ENCODE assay signal across 25 cellular contexts in genomic region chr2:105387225-105387624, GRCh38. TPM values are rescaled to one million over a fixed set of nuclear protein-coding genes. Genes with fewer than 3 reads are reported as not detected.
DNase-seq lines count a peak whose midpoint lies in the region; ATAC-seq and TF ChIP-seq lines count a peak whose summit lies in the region.
"Had no signal": no experiment of that assay in that cellular context is flagged by ENCODE, and none has a peak within 500 bp of the region (broad histone marks: within the 10 kb centered on the region; RNA-seq: fewer than 3 reads in every experiment).

No MANE protein-coding gene starts in this region.

- H3K27ac Mint-ChIP-seq in HFFc6 = peak overlapping the region; percentile 84
- H3K27ac Mint-ChIP-seq: activated B cell treated with CpG ODN at 0.5 μM for 24 hours; activated CD8-positive, alpha-beta T cell treated with anti-CD3 and anti-CD28 coated beads, Interleukin-2, amount 10 ng/mL, durations not matched to agents 7 days and 5 days; activated naive CD8-positive, alpha-beta T cell; memory B cell; T-helper 17 cell had no signal

- CTCF ChIA-PET in RWPE1 (lab: Yijun Ruan, JAX) = interaction anchor here (0.6 to 0.9 kb wide), 2 partner anchors 16 to 136 kb away, joined by 3 read pairs; no protein-coding TSS in a partner anchor

- H3K4me3 Mint-ChIP-seq in HFFc6 = peak overlapping the region; percentile 43
- H3K4me3 Mint-ChIP-seq: activated B cell treated with CpG ODN at 0.5 μM for 24 hours; activated CD8-positive, alpha-beta T cell treated with anti-CD3 and anti-CD28 coated beads, Interleukin-2, amount 10 ng/mL, durations not matched to agents 7 days and 5 days; activated naive CD8-positive, alpha-beta T cell; memory B cell; neural crest cell; T-helper 17 cell had no signal

- no peak for ATAC-seq in GM18861 (IDR thresholded peaks at IDR 0.05; ENCODE audit: unreplicated experiment)
- ATAC-seq: activated CD8-positive, alpha-beta T cell treated with anti-CD3 and anti-CD28 coated beads, Interleukin-2, amount 10 ng/mL, durations not matched to agents 7 days and 5 days; stimulated activated naive CD8-positive, alpha-beta T cell treated with anti-CD3 and anti-CD28 coated beads, Interleukin-15, Interleukin-2, amounts not matched to agents 100 U/mL and 50 U/mL, for 24 hours; T-helper 17 cell had no signal

- peaks cover 74% of the 10 kb centered on the region for H3K36me3 Mint-ChIP-seq in HFFc6 (ENCODE audit: low read depth)
- H3K36me3 Mint-ChIP-seq: activated naive CD8-positive, alpha-beta T cell; memory B cell had no signal

- peaks cover 70% of the 10 kb centered on the region for H3K4me1 Mint-ChIP-seq in HFFc6 (ENCODE audit: low read depth)
- H3K4me1 Mint-ChIP-seq: activated B cell treated with CpG ODN at 0.5 μM for 24 hours, memory B cell, neural crest cell, T-helper 17 cell had no signal

- POLR2A ChIA-PET in RWPE1 (lab: Yijun Ruan, JAX; ENCODE audit: low non-redundant PET) = interaction anchor here (1.0 kb wide), 1 partner anchor 12 kb away, joined by 3 read pairs; the partner anchor contains the start of gene FHL2

- peak overlapping the region; percentile 40 for H3K27ac ChIP-seq in RWPE1
- H3K27ac ChIP-seq in left ventricle myocardium inferior (replicated peaks) = peak overlapping the region; percentile 85
- H3K27ac ChIP-seq: HL-60 had no signal

- peaks cover 40% of the 10 kb centered on the region for H3K36me3 ChIP-seq in left ventricle myocardium inferior

- peaks cover 4% of the 10 kb centered on the region; the same call in 1 of the 2 replicates for H3K27me3 Mint-ChIP-seq in HFFc6 (ENCODE audit: insufficient read depth)
- H3K27me3 Mint-ChIP-seq: activated naive CD8-positive, alpha-beta T cell had no signal

- H3K4me3 ChIP-seq in left ventricle myocardium inferior = no peak overlapping the region
- H3K4me3 ChIP-seq: HAP-1 had no signal

- intact Hi-C loops in left ventricle myocardium inferior (cut with micrococcal nuclease) (no loop called here), posterior vena cava (cut with DNase I) (no loop called here)

- no peaks in the 10 kb centered on the region for H3K27me3 ChIP-seq in left ventricle myocardium inferior (ENCODE audit: low read depth)

- no peak for DNase-seq in HFFc6
- peak; percentile 58 for DNase-seq in RWPE1 (ENCODE audit: low spot score)
- no peak for DNase-seq in left ventricle myocardium inferior
- peak; percentile 24 for DNase-seq in posterior vena cava (ENCODE audit: low spot score)
- no peak for DNase-seq in stimulated activated naive CD4-positive, alpha-beta T cell (lab: John Stamatoyannopoulos, UW)
- DNase-seq in NAMALWA (ENCODE audit: low spot score) = no peak
- DNase-seq in DMS79 treated with DMSO at 0.1 percent for 48 hours (lab: John Stamatoyannopoulos, UW) = no peak
- DNase-seq: activated B cell treated with CpG ODN at 0.5 μM for 24 hours; activated CD8-positive, alpha-beta T cell treated with anti-CD3 and anti-CD28 coated beads, Interleukin-2, amount 10 ng/mL, durations not matched to agents 7 days and 5 days; activated T-cell treated with anti-CD3 and anti-CD28 coated beads, Interleukin-2, amount 50 U/mL, for 48 hours; effector CD4-positive, alpha-beta T cell; EL; islet precursor cell; NCI-H1048; NCI-H2029 treated with DMSO at 0.1 percent for 48 hours; NCI-H446 treated with DMSO at 0.1 percent for 48 hours; retina; stimulated activated naive CD8-positive, alpha-beta T cell treated with anti-CD3 and anti-CD28 coated beads, Interleukin-15, Interleukin-2, amounts not matched to agents 100 U/mL and 50 U/mL, for 24 hours; T-helper 17 cell had no signal

- peaks cover 99% of the 10 kb centered on the region for H3K4me1 ChIP-seq in left ventricle myocardium inferior
- H3K4me1 ChIP-seq: HAP-1 had no signal

- no peaks in the 10 kb centered on the region for H3K9me3 ChIP-seq in left ventricle myocardium inferior (replicated peaks)
- H3K9me3 ChIP-seq: HAP-1 had no signal

- no peaks in the 10 kb centered on the region for H3K9me3 Mint-ChIP-seq in HFFc6
- H3K9me3 Mint-ChIP-seq: activated B cell treated with CpG ODN at 0.5 μM for 24 hours, neural crest cell had no signal

- TF ChIP-seq CTCF in HFFc6 (IDR thresholded peaks at IDR 0.05) (no peak), RWPE1 (conservative IDR thresholded peaks at IDR 0.05; ENCODE audit: low read depth) (no peak), left ventricle myocardium inferior (IDR thresholded peaks at IDR 0.05; ENCODE audit: borderline replicate concordance) (no peak)

RNA-seq across cellular contexts. Expression of gene FHL2, which starts 11.6 kb away (rescaled TPM):
- total RNA-seq in HFFc6 (2021; fragmentation: NEBNext Ultra II Directional; extraction: Animal tissue kit (Norgen Biotek cat#: 25700)) = 100 to 1,000 TPM; 211 to 281 (median 243) TPM
- total RNA-seq in left ventricle myocardium inferior = 2,742 TPM
- total RNA-seq in posterior vena cava = 100 to 1,000 TPM; 119 to 126 TPM

RNA-seq across cellular contexts. Expression of gene C2orf49, which starts 49.9 kb away (rescaled TPM):
- 10 to 100 TPM; 17.7 to 25.4 (median 20.0) TPM for total RNA-seq in HFFc6 (2021; fragmentation: NEBNext Ultra II Directional; extraction: Animal tissue kit (Norgen Biotek cat#: 25700))
- total RNA-seq in left ventricle myocardium inferior (22.7 TPM), posterior vena cava (10 to 100 TPM; 12.7 to 14.0 TPM)

RNA-seq across cellular contexts. Expression of gene TGFBRAP1, which starts 57.7 kb away (rescaled TPM):
- 10 to 100 TPM; 18.9 to 22.5 (median 19.8) TPM for total RNA-seq in HFFc6 (2021; fragmentation: NEBNext Ultra II Directional; extraction: Animal tissue kit (Norgen Biotek cat#: 25700))
- total RNA-seq in left ventricle myocardium inferior = 9.7 TPM
- total RNA-seq in posterior vena cava = 10 to 100 TPM; 16.1 to 18.8 TPM

Comparison
In these comparisons a context has a peak if more than half of its experiments do, and no peak if none do; other contexts are left out.
1. DNase-seq: peak in RWPE1 (single experiment) and posterior vena cava (single experiment); none in HFFc6 (single experiment), left ventricle myocardium inferior (single experiment), stimulated activated naive CD4-positive, alpha-beta T cell (0 of 6), NAMALWA (single experiment) and DMS79 treated with DMSO at 0.1 percent for 48 hours (single experiment).